1 cellular context compared by ENCODE assay signal in the genomic region with DNA sequence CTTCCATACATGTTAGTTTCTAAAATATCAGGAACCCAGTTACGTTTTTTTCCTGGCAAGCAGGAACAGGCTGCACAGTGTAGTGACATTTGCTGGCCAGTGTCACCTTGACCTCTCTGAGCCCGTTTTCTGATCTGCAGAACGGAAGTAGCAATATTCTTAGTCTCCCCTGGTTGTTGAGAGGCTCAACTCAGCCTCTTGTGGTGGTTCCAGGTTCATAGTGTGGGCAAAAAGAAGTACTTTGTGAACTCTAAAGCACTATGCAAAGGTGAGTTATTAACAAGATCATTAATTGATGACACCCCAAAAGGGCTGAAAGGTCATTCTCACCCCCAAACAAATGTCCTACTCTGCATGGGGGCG.
TF ChIP-seq lines count a peak whose summit lies in the region.

No MANE protein-coding gene starts in this region.

TF ChIP-seq in WTC11, 78 proteins besides CTCF, POLR2A, EP300 and RAD21:
- TF ChIP-seq TEAD1 (CRISPR knock-in tag; IDR thresholded peaks at IDR 0.05) = no peak
- 0 out of 2 replicates have a peak, but pooled peaks have one; percentile 5 for TF ChIP-seq KAT7 (CRISPR knock-in tag; IDR thresholded peaks at IDR 0.05; ENCODE audit: borderline replicate concordance)
